In the genomic region with DNA sequence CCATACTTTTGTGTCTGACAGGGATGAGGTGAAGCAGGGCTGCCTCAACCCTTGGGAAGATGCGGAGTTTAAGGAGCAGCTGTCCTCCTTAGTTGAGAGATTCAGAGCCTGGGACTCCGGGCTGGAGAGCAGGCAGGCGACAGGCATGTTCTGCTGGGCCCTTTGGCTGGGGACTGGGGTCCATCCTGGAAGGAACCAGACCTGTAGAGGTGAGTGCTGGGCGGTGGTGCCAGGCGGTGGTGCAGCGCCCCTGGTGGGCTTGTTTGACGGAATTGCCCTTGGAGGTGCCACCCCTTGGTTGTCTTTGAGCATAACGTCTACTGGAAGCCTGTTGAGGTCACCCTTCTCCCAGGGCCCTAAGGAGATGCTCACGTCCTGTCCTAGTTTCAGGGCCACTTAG, we compare ENCODE assay signal across 1 cellular context.
TF ChIP-seq lines count a peak whose summit lies in the region.

No MANE protein-coding gene starts in this region.

TF ChIP-seq in HepG2, 621 proteins besides CTCF, POLR2A, EP300 and RAD21:
- TF ChIP-seq, protein P1, sequence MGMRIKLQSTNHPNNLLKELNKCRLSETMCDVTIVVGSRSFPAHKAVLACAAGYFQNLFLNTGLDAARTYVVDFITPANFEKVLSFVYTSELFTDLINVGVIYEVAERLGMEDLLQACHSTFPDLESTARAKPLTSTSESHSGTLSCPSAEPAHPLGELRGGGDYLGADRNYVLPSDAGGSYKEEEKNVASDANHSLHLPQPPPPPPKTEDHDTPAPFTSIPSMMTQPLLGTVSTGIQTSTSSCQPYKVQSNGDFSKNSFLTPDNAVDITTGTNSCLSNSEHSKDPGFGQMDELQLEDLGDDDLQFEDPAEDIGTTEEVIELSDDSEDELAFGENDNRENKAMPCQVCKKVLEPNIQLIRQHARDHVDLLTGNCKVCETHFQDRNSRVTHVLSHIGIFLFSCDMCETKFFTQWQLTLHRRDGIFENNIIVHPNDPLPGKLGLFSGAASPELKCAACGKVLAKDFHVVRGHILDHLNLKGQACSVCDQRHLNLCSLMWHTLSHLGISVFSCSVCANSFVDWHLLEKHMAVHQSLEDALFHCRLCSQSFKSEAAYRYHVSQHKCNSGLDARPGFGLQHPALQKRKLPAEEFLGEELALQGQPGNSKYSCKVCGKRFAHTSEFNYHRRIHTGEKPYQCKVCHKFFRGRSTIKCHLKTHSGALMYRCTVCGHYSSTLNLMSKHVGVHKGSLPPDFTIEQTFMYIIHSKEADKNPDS (CRISPR knock-in tag; IDR thresholded peaks at IDR 0.05) = no peak
- TF ChIP-seq HNRNPL (IDR thresholded peaks at IDR 0.05; ENCODE audit: low read depth, low read length) (0 out of 2 replicates have a peak, but pooled peaks have one; percentile 30), ZNF451 (CRISPR knock-in tag; IDR thresholded peaks at IDR 0.05) (no peak)
- TF ChIP-seq, protein P2, sequence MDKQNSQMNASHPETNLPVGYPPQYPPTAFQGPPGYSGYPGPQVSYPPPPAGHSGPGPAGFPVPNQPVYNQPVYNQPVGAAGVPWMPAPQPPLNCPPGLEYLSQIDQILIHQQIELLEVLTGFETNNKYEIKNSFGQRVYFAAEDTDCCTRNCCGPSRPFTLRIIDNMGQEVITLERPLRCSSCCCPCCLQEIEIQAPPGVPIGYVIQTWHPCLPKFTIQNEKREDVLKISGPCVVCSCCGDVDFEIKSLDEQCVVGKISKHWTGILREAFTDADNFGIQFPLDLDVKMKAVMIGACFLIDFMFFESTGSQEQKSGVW (CRISPR knock-in tag; IDR thresholded peaks at IDR 0.05; ENCODE audit: borderline replicate concordance) = no peak
